Comparison of ENCODE assay signal across 13 cellular contexts in the genomic region with DNA sequence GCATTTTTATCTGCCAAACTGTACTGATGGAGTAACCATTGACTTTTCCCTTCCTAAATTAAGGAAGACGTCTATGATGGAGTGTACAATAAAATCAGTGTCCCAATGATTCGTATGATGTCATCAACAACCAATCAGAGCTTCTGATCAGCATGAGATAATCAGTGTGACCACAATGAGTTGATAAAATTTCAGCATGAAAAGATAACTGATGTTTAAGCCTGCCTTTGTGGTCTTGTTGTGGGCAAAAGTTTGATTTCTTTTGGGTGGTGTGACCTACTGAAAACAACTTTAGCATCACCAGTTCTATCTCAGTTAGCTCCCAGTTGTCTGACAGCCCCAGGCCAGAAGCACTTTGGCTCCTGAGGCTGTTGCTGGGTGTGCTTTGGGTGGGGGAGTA. TPM values are rescaled to one million over a fixed set of nuclear protein-coding genes. Genes with fewer than 3 reads are reported as not detected.
DNase-seq lines count a peak whose midpoint lies in the region; ATAC-seq, FAIRE-seq and TF ChIP-seq lines count a peak whose summit lies in the region.
"Had no signal": no experiment of that assay in that cellular context is flagged by ENCODE, and none has a peak within 500 bp of the region (broad histone marks: within the 10 kb centered on the region; RNA-seq: fewer than 3 reads in every experiment).

No MANE protein-coding gene starts in this region.

- ATAC-seq in HepG2, result no peak
- no peak for ATAC-seq in right lobe of liver
- no peak for ATAC-seq in activated CD8-positive, alpha-beta T cell treated with anti-CD3 and anti-CD28 coated beads for 36 hours
- ATAC-seq in activated CD4-positive, CD25-positive, alpha-beta regulatory T cell treated with anti-CD3 and anti-CD28 coated beads, Interleukin-2, amount 50 U/mL, for 24 hours, result no peak

- TF ChIP-seq POLR2A in HepG2 (IDR thresholded peaks at IDR 0.05; ENCODE audit: insufficient read depth in 1 of 2, low read depth in 2 of 2, low read length in 2 of 2) (no peak), right lobe of liver (IDR thresholded peaks at IDR 0.05) (no peak)

- H3K9me3 ChIP-seq in HepG2 (ENCODE audit: low read length) (no peaks in the 10 kb centered on the region), right lobe of liver (no peaks in the 10 kb centered on the region)

- H3K4me1 ChIP-seq in HepG2 (ENCODE audit: insufficient read depth, low read length) (peaks cover 28% of the 10 kb centered on the region), right lobe of liver (peaks cover 0 to 11% (median 5%) of the 10 kb centered on the region in 4 donors)

- no peak for TF ChIP-seq CTCF in HepG2 (CRISPR knock-in tag; IDR thresholded peaks at IDR 0.05)
- TF ChIP-seq CTCF in right lobe of liver (IDR thresholded peaks at IDR 0.05), result no peak
- TF ChIP-seq CTCF in activated CD8-positive, alpha-beta T cell treated with anti-CD3 and anti-CD28 coated beads for 36 hours (IDR thresholded peaks at IDR 0.05), result no peak

- H2AFZ ChIP-seq in HepG2 (ENCODE audit: low read length), result no peak overlapping the region

- POLR2A ChIA-PET in HepG2 (lab: Yijun Ruan, JAX), result interaction anchor here (2.1 to 5.9 kb wide), 2 partner anchors 9 to 46 kb away, joined by 7 to 201 read pairs; a partner anchor contains a TSS
- POLR2A ChIA-PET in activated CD8-positive, alpha-beta T cell treated with anti-CD3 and anti-CD28 coated beads for 36 hours (lab: Charles Lee), result interaction anchor here (1.0 to 8.9 kb wide), 7 partner anchors 10 to 114 kb away, joined by 3 to 119 read pairs (median 7); a partner anchor contains a TSS

- no peak overlapping the region for H3K9ac ChIP-seq in HepG2 (ENCODE audit: insufficient read depth, low read depth, low read length)

- H3K79me2 ChIP-seq in HepG2 (ENCODE audit: insufficient read depth, low read length), result peaks cover 24% of the 10 kb centered on the region

- no peaks in the 10 kb centered on the region; a peak in 1 of 5 replicates for H3K27me3 ChIP-seq in HepG2 (ENCODE audit: control insufficient read depth in 1 of 2, insufficient read depth in 2 of 2, low read length in 2 of 2)
- no peaks in the 10 kb centered on the region for H3K27me3 ChIP-seq in right lobe of liver
- H3K27me3 ChIP-seq: cardiac muscle cell had no signal

- H4K20me1 ChIP-seq in HepG2 (ENCODE audit: insufficient read depth, low read length), result no peaks in the 10 kb centered on the region

- no peak overlapping the region for H3K4me2 ChIP-seq in HepG2 (ENCODE audit: low read depth, low read length)

- H3K27ac Mint-ChIP-seq in activated CD8-positive, alpha-beta T cell treated with anti-CD3 and anti-CD28 coated beads for 36 hours, result peak overlapping the region; percentile 70
- H3K27ac Mint-ChIP-seq: mesothelial cell of epicardium had no signal

- H3K4me1 Mint-ChIP-seq in activated CD8-positive, alpha-beta T cell treated with anti-CD3 and anti-CD28 coated beads for 36 hours (ENCODE audit: low read depth), result peaks cover 25% of the 10 kb centered on the region

- H3K27ac ChIP-seq in HepG2 (ENCODE audit: extremely low read length, insufficient read depth, low read length), result no peak overlapping the region
- no peak overlapping the region for H3K27ac ChIP-seq in right lobe of liver
- H3K27ac ChIP-seq: cardiac muscle cell had no signal

- no peak overlapping the region for H3K4me3 Mint-ChIP-seq in activated CD8-positive, alpha-beta T cell treated with anti-CD3 and anti-CD28 coated beads for 36 hours

- no peaks in the 10 kb centered on the region for H3K9me3 Mint-ChIP-seq in activated CD8-positive, alpha-beta T cell treated with anti-CD3 and anti-CD28 coated beads for 36 hours
- H3K9me3 Mint-ChIP-seq: mesothelial cell of epicardium had no signal

- no peaks in the 10 kb centered on the region for H3K27me3 Mint-ChIP-seq in activated CD8-positive, alpha-beta T cell treated with anti-CD3 and anti-CD28 coated beads for 36 hours

- in situ Hi-C loops in HepG2 (cut with HindIII; ENCODE audit: extremely low pct_ligation_motif_present, low pct_unique_long_range_greater_than_20kb), result no loop called here

- BruUV-seq in HepG2 (replicated peaks; lab: Mats Ljungman, UMichigan), result no TSS peak

- H3K36me3 Mint-ChIP-seq in activated CD8-positive, alpha-beta T cell treated with anti-CD3 and anti-CD28 coated beads for 36 hours (ENCODE audit: low read depth), result peaks cover 24% of the 10 kb centered on the region

- intact Hi-C loops in HepG2 (cut with micrococcal nuclease; ENCODE audit: unreplicated experiment) (no loop called here), right lobe of liver (cut with DNase I) (no loop called here)
- intact Hi-C loops in activated CD8-positive, alpha-beta T cell treated with anti-CD3 and anti-CD28 coated beads for 36 hours (cut with micrococcal nuclease), result loop anchor here (10.0 kb wide), 1 partner anchor 113 kb away; a partner anchor contains a TSS

- TF ChIP-seq RAD21 in HepG2 (CRISPR knock-in tag; IDR thresholded peaks at IDR 0.05), result no peak

- CTCF ChIA-PET in HepG2 (lab: Yijun Ruan, JAX; ENCODE audit: low intra/inter-chr PET ratio, low total read pairs), result no interaction called here
- CTCF ChIA-PET in activated CD8-positive, alpha-beta T cell treated with anti-CD3 and anti-CD28 coated beads for 36 hours (lab: Charles Lee), result interaction anchor here (1.0 to 9.3 kb wide), 6 partner anchors 12 to 139 kb away, joined by 3 to 74 read pairs (median 6); no protein-coding TSS in a partner anchor

- TF ChIP-seq EP300 in HepG2 (IDR thresholded peaks at IDR 0.05; ENCODE audit: low read depth in 2 of 2, low read length in 2 of 2) (no peak), HepG2 (CRISPR knock-in tag; IDR thresholded peaks at IDR 0.05; ENCODE audit: borderline replicate concordance) (no peak)

- H3K4me3 ChIP-seq in HepG2 (replicated peaks in 1 of 3; ENCODE audit: insufficient read depth in 1 of 3, low read depth in 2 of 3, low read length in 3 of 3), result no peak overlapping the region
- H3K4me3 ChIP-seq in right lobe of liver, result no peak overlapping the region
- H3K4me3 ChIP-seq: cardiac muscle cell had no signal

- no peak for DNase-seq in HepG2 (ENCODE audit: low spot score)
- no peak for DNase-seq in right lobe of liver
- no peak for DNase-seq in activated CD8-positive, alpha-beta T cell treated with anti-CD3 and anti-CD28 coated beads for 36 hours
- DNase-seq in fibroblast of peridontal ligament (ENCODE audit: extremely low read depth), result peak; percentile 16
- DNase-seq in GM19238 (ENCODE audit: insufficient read length, low spot score), result no peak
- DNase-seq in NCI-H1092 (lab: John Stamatoyannopoulos, UW), result no peak
- DNase-seq in NCI-H446 treated with DMSO at 0.1 percent for 48 hours (lab: John Stamatoyannopoulos, UW), result no peak
- DNase-seq: activated CD8-positive, alpha-beta memory T cell treated with anti-CD3 and anti-CD28 coated beads, Interleukin-2, amount 50 U/mL, for 48 hours; NCI-H1417 treated with DMSO at 0.1 percent for 48 hours; NCI-H526 treated with DMSO at 0.1 percent for 48 hours had no signal

- H3K36me3 ChIP-seq in HepG2 (replicated peaks in 1 of 2; ENCODE audit: control insufficient read depth in 1 of 2, insufficient read depth in 2 of 2, low read length in 2 of 2) (peaks cover 43 to 44% of the 10 kb centered on the region in 2 experiments), right lobe of liver (peaks cover 4 to 48% (median 6%) of the 10 kb centered on the region in 4 donors)

- no peak for FAIRE-seq in HepG2 (lab: Jason Lieb, UNC)

- 98% methylated on average over 2 of the region's 2 CpGs for WGBS in HepG2 (ENCODE audit: low lambda C conversion rate)
- 68% methylated on average over 2 of the region's 2 CpGs for WGBS in right lobe of liver (ENCODE audit: insufficient coverage, low coverage, low lambda C conversion rate, missing lambda C conversion rate)

RNA-seq across cellular contexts. Expression of a gene that starts 3.3 kb away (rescaled TPM):
- 18.5 and 20.9 TPM in 2 replicates for total RNA-seq in HepG2 (2016; rRNA removed; fragmentation: Illumina TruSeq; extraction: Trizol)
- total RNA-seq in HepG2 (2016; cell fraction: cytosol; rRNA removed; fragmentation: Illumina TruSeq; extraction: Trizol; ENCODE audit: low read depth), result 30.2 and 42.6 TPM in 2 replicates
- 17.6 and 21.4 TPM in 2 replicates for total RNA-seq in HepG2 (2016; cell fraction: insoluble cytoplasmic fraction; rRNA removed; fragmentation: Illumina TruSeq; extraction: Trizol)
- 35.4 and 44.6 TPM in 2 replicates for total RNA-seq in HepG2 (2016; cell fraction: membrane; rRNA removed; fragmentation: Illumina TruSeq; extraction: Trizol)
- total RNA-seq in HepG2 (2016; cell fraction: nucleus; rRNA removed; fragmentation: Illumina TruSeq; extraction: Trizol), result 19.3 and 21.9 TPM in 2 replicates
- 21.6 and 24.4 TPM in 2 replicates for polyA plus RNA-seq in HepG2 (2011; rRNA removed)
- 19.5 and 26.1 TPM in 2 replicates for polyA plus RNA-seq in HepG2 (2011; cell fraction: cytosol; rRNA removed)
- polyA plus RNA-seq in HepG2 (2011; cell fraction: nucleus; rRNA removed), result 38.0 and 44.1 TPM in 2 replicates
- 22.9 and 30.3 TPM in 2 replicates for polyA plus RNA-seq in HepG2 (2012)
- 41.4 and 54.3 TPM in 2 replicates for polyA plus RNA-seq in HepG2 (2016; cell fraction: cytosol; fragmentation: Illumina TruSeq; extraction: Trizol; ENCODE audit: low read depth)
- polyA plus RNA-seq in HepG2 (2016; cell fraction: insoluble cytoplasmic fraction; fragmentation: Illumina TruSeq; extraction: Trizol; ENCODE audit: low read depth), result 27.4 and 35.6 TPM in 2 replicates
- polyA plus RNA-seq in HepG2 (2016; cell fraction: membrane; fragmentation: Illumina TruSeq; extraction: Trizol; ENCODE audit: low read depth), result 51.1 and 55.4 TPM in 2 replicates
- polyA plus RNA-seq in HepG2 (2016; cell fraction: nucleus; fragmentation: Illumina TruSeq; extraction: Trizol; ENCODE audit: insufficient read depth, low read depth), result 35.5 and 37.2 TPM in 2 replicates
- 40.1 and 74.5 TPM in 2 replicates for polyA minus RNA-seq in HepG2 (2011; rRNA and poly(A)+ RNA removed; ENCODE audit: low replicate concordance)
- 19.4 and 24.4 TPM in 2 replicates for polyA minus RNA-seq in HepG2 (2011; cell fraction: cytosol; rRNA and poly(A)+ RNA removed)
- 55.2 and 63.6 TPM in 2 replicates for polyA minus RNA-seq in HepG2 (2011; cell fraction: nucleus; rRNA and poly(A)+ RNA removed)
- 10 to 100 TPM in 2 of 6 experiments, 1 to 10 TPM in 4; 7.8 to 12.1 (median 9.5) TPM for total RNA-seq in right lobe of liver
- total RNA-seq in activated CD8-positive, alpha-beta T cell treated with anti-CD3 and anti-CD28 coated beads for 36 hours, result 10 to 100 TPM; 27.8 to 29.5 TPM

RNA-seq across cellular contexts. Expression of a gene that starts 25.8 kb away (rescaled TPM):
- total RNA-seq in HepG2 (2016; rRNA removed; fragmentation: Illumina TruSeq; extraction: Trizol), result 7.0 and 16.9 TPM in 2 replicates
- 3.6 and 5.4 TPM in 2 replicates for total RNA-seq in HepG2 (2016; cell fraction: cytosol; rRNA removed; fragmentation: Illumina TruSeq; extraction: Trizol; ENCODE audit: low read depth)
- 5.7 and 18.2 TPM in 2 replicates for total RNA-seq in HepG2 (2016; cell fraction: insoluble cytoplasmic fraction; rRNA removed; fragmentation: Illumina TruSeq; extraction: Trizol)
- total RNA-seq in HepG2 (2016; cell fraction: membrane; rRNA removed; fragmentation: Illumina TruSeq; extraction: Trizol), result 6.1 and 6.9 TPM in 2 replicates
- total RNA-seq in HepG2 (2016; cell fraction: nucleus; rRNA removed; fragmentation: Illumina TruSeq; extraction: Trizol), result 18.3 and 22.2 TPM in 2 replicates
- 28.6 and 30.7 TPM in 2 replicates for polyA plus RNA-seq in HepG2 (2011; rRNA removed)
- 26.4 and 36.2 TPM in 2 replicates for polyA plus RNA-seq in HepG2 (2011; cell fraction: cytosol; rRNA removed)
- polyA plus RNA-seq in HepG2 (2011; cell fraction: nucleus; rRNA removed), result 25.4 and 33.0 TPM in 2 replicates
- polyA plus RNA-seq in HepG2 (2012), result 13.5 and 20.7 TPM in 2 replicates
- 6.3 and 6.9 TPM in 2 replicates for polyA plus RNA-seq in HepG2 (2016; cell fraction: cytosol; fragmentation: Illumina TruSeq; extraction: Trizol; ENCODE audit: low read depth)
- polyA plus RNA-seq in HepG2 (2016; cell fraction: insoluble cytoplasmic fraction; fragmentation: Illumina TruSeq; extraction: Trizol; ENCODE audit: low read depth), result 7.2 and 10.5 TPM in 2 replicates
- polyA plus RNA-seq in HepG2 (2016; cell fraction: membrane; fragmentation: Illumina TruSeq; extraction: Trizol; ENCODE audit: low read depth), result 7.7 and 8.9 TPM in 2 replicates
- polyA plus RNA-seq in HepG2 (2016; cell fraction: nucleus; fragmentation: Illumina TruSeq; extraction: Trizol; ENCODE audit: insufficient read depth, low read depth), result 31.7 and 37.7 TPM in 2 replicates
- 3.3 and 51.4 TPM in 2 replicates for polyA minus RNA-seq in HepG2 (2011; rRNA and poly(A)+ RNA removed; ENCODE audit: low replicate concordance)
- polyA minus RNA-seq in HepG2 (2011; cell fraction: cytosol; rRNA and poly(A)+ RNA removed), result 17.1 and 20.1 TPM in 2 replicates
- polyA minus RNA-seq in HepG2 (2011; cell fraction: nucleus; rRNA and poly(A)+ RNA removed), result 8.1 and 10.7 TPM in 2 replicates
- 10 to 100 TPM in 5 of 6 experiments, 1 to 10 TPM in 1; 9.6 to 70.2 (median 35.6) TPM for total RNA-seq in right lobe of liver
- 1 to 10 TPM; 7.4 to 8.6 TPM for total RNA-seq in activated CD8-positive, alpha-beta T cell treated with anti-CD3 and anti-CD28 coated beads for 36 hours

RNA-seq across cellular contexts. Expression of a gene that starts 34.2 kb away (rescaled TPM):
- total RNA-seq in HepG2 (2016; rRNA removed; fragmentation: Illumina TruSeq; extraction: Trizol) (6.0 and 13.7 TPM in 2 replicates), right lobe of liver (1 to 10 TPM; 6.5 to 9.3 (median 7.8) TPM)
- total RNA-seq in HepG2 (2016; cell fraction: cytosol; rRNA removed; fragmentation: Illumina TruSeq; extraction: Trizol; ENCODE audit: low read depth), result 4.5 and 4.7 TPM in 2 replicates
- 5.0 and 12.7 TPM in 2 replicates for total RNA-seq in HepG2 (2016; cell fraction: insoluble cytoplasmic fraction; rRNA removed; fragmentation: Illumina TruSeq; extraction: Trizol)
- total RNA-seq in HepG2 (2016; cell fraction: membrane; rRNA removed; fragmentation: Illumina TruSeq; extraction: Trizol), result 6.7 and 7.0 TPM in 2 replicates
- total RNA-seq in HepG2 (2016; cell fraction: nucleus; rRNA removed; fragmentation: Illumina TruSeq; extraction: Trizol), result 18.8 and 22.0 TPM in 2 replicates
- 9.7 and 12.3 TPM in 2 replicates for polyA plus RNA-seq in HepG2 (2011; rRNA removed)
- polyA plus RNA-seq in HepG2 (2011; cell fraction: cytosol; rRNA removed), result 3.3 and 4.6 TPM in 2 replicates
- 62.4 and 81.3 TPM in 2 replicates for polyA plus RNA-seq in HepG2 (2011; cell fraction: nucleus; rRNA removed)
- 5.7 and 8.0 TPM in 2 replicates for polyA plus RNA-seq in HepG2 (2012)
- 1.5 TPM in 2 replicates for polyA plus RNA-seq in HepG2 (2016; cell fraction: cytosol; fragmentation: Illumina TruSeq; extraction: Trizol; ENCODE audit: low read depth)
- 5.1 and 7.0 TPM in 2 replicates for polyA plus RNA-seq in HepG2 (2016; cell fraction: insoluble cytoplasmic fraction; fragmentation: Illumina TruSeq; extraction: Trizol; ENCODE audit: low read depth)
- polyA plus RNA-seq in HepG2 (2016; cell fraction: membrane; fragmentation: Illumina TruSeq; extraction: Trizol; ENCODE audit: low read depth), result 2.9 and 3.1 TPM in 2 replicates
- 40.5 and 45.7 TPM in 2 replicates for polyA plus RNA-seq in HepG2 (2016; cell fraction: nucleus; fragmentation: Illumina TruSeq; extraction: Trizol; ENCODE audit: insufficient read depth, low read depth)
- 32.3 and 35.8 TPM in 2 replicates for polyA minus RNA-seq in HepG2 (2011; rRNA and poly(A)+ RNA removed; ENCODE audit: low replicate concordance)
- polyA minus RNA-seq in HepG2 (2011; cell fraction: cytosol; rRNA and poly(A)+ RNA removed), result 3.4 and 4.0 TPM in 2 replicates
- polyA minus RNA-seq in HepG2 (2011; cell fraction: nucleus; rRNA and poly(A)+ RNA removed), result 42.4 and 45.0 TPM in 2 replicates
- total RNA-seq in activated CD8-positive, alpha-beta T cell treated with anti-CD3 and anti-CD28 coated beads for 36 hours, result 10 to 100 TPM; 27.0 to 28.8 TPM

RNA-seq across cellular contexts. Expression of a gene that starts 46.6 kb away (rescaled TPM):
- total RNA-seq in HepG2 (2016; rRNA removed; fragmentation: Illumina TruSeq; extraction: Trizol) (63.8 and 202 TPM in 2 replicates), right lobe of liver (100 to 1,000 TPM in 3 of 6 experiments, 10 to 100 TPM in 3; 54.4 to 194 (median 134) TPM)
- 83.9 and 87.3 TPM in 2 replicates for total RNA-seq in HepG2 (2016; cell fraction: cytosol; rRNA removed; fragmentation: Illumina TruSeq; extraction: Trizol; ENCODE audit: low read depth)
- total RNA-seq in HepG2 (2016; cell fraction: insoluble cytoplasmic fraction; rRNA removed; fragmentation: Illumina TruSeq; extraction: Trizol), result 57.2 and 212 TPM in 2 replicates
- 50.4 and 53.1 TPM in 2 replicates for total RNA-seq in HepG2 (2016; cell fraction: membrane; rRNA removed; fragmentation: Illumina TruSeq; extraction: Trizol)
- total RNA-seq in HepG2 (2016; cell fraction: nucleus; rRNA removed; fragmentation: Illumina TruSeq; extraction: Trizol), result 213 and 263 TPM in 2 replicates
- polyA plus RNA-seq in HepG2 (2011; rRNA removed), result 222 and 231 TPM in 2 replicates
- 240 and 265 TPM in 2 replicates for polyA plus RNA-seq in HepG2 (2011; cell fraction: cytosol; rRNA removed)
- 851 and 910 TPM in 2 replicates for polyA plus RNA-seq in HepG2 (2011; cell fraction: nucleus; rRNA removed)
- polyA plus RNA-seq in HepG2 (2012), result 102 and 105 TPM in 2 replicates
- polyA plus RNA-seq in HepG2 (2016; cell fraction: cytosol; fragmentation: Illumina TruSeq; extraction: Trizol; ENCODE audit: low read depth), result 37.4 and 39.2 TPM in 2 replicates
- polyA plus RNA-seq in HepG2 (2016; cell fraction: insoluble cytoplasmic fraction; fragmentation: Illumina TruSeq; extraction: Trizol; ENCODE audit: low read depth), result 82.4 and 101 TPM in 2 replicates
- 45.6 and 51.6 TPM in 2 replicates for polyA plus RNA-seq in HepG2 (2016; cell fraction: membrane; fragmentation: Illumina TruSeq; extraction: Trizol; ENCODE audit: low read depth)
- polyA plus RNA-seq in HepG2 (2016; cell fraction: nucleus; fragmentation: Illumina TruSeq; extraction: Trizol; ENCODE audit: insufficient read depth, low read depth), result 573 and 587 TPM in 2 replicates
- polyA minus RNA-seq in HepG2 (2011; rRNA and poly(A)+ RNA removed; ENCODE audit: low replicate concordance), result 289 and 410 TPM in 2 replicates
- polyA minus RNA-seq in HepG2 (2011; cell fraction: cytosol; rRNA and poly(A)+ RNA removed), result 109 and 118 TPM in 2 replicates
- 292 and 323 TPM in 2 replicates for polyA minus RNA-seq in HepG2 (2011; cell fraction: nucleus; rRNA and poly(A)+ RNA removed)
- 10 to 100 TPM; 34.5 to 40.2 TPM for total RNA-seq in activated CD8-positive, alpha-beta T cell treated with anti-CD3 and anti-CD28 coated beads for 36 hours

RNA-seq across cellular contexts. Expression of a gene that starts 46.8 kb away (rescaled TPM):
- 4.1 and 9.7 TPM in 2 replicates for total RNA-seq in HepG2 (2016; rRNA removed; fragmentation: Illumina TruSeq; extraction: Trizol)
- 6.7 and 8.8 TPM in 2 replicates for total RNA-seq in HepG2 (2016; cell fraction: cytosol; rRNA removed; fragmentation: Illumina TruSeq; extraction: Trizol; ENCODE audit: low read depth)
- total RNA-seq in HepG2 (2016; cell fraction: insoluble cytoplasmic fraction; rRNA removed; fragmentation: Illumina TruSeq; extraction: Trizol), result 6.0 and 9.5 TPM in 2 replicates
- total RNA-seq in HepG2 (2016; cell fraction: membrane; rRNA removed; fragmentation: Illumina TruSeq; extraction: Trizol), result 7.3 and 9.1 TPM in 2 replicates
- 14.4 and 18.5 TPM in 2 replicates for total RNA-seq in HepG2 (2016; cell fraction: nucleus; rRNA removed; fragmentation: Illumina TruSeq; extraction: Trizol)
- polyA plus RNA-seq in HepG2 (2011; rRNA removed), result 7.2 and 12.2 TPM in 2 replicates
- polyA plus RNA-seq in HepG2 (2011; cell fraction: cytosol; rRNA removed), result 3.7 and 6.3 TPM in 2 replicates
- polyA plus RNA-seq in HepG2 (2011; cell fraction: nucleus; rRNA removed), result 57.9 and 58.9 TPM in 2 replicates
- 4.2 and 4.6 TPM in 2 replicates for polyA plus RNA-seq in HepG2 (2012)
- polyA plus RNA-seq in HepG2 (2016; cell fraction: cytosol; fragmentation: Illumina TruSeq; extraction: Trizol; ENCODE audit: low read depth), result 4.1 and 4.3 TPM in 2 replicates
- 4.2 and 4.9 TPM in 2 replicates for polyA plus RNA-seq in HepG2 (2016; cell fraction: insoluble cytoplasmic fraction; fragmentation: Illumina TruSeq; extraction: Trizol; ENCODE audit: low read depth)
- 3.9 and 4.0 TPM in 2 replicates for polyA plus RNA-seq in HepG2 (2016; cell fraction: membrane; fragmentation: Illumina TruSeq; extraction: Trizol; ENCODE audit: low read depth)
- polyA plus RNA-seq in HepG2 (2016; cell fraction: nucleus; fragmentation: Illumina TruSeq; extraction: Trizol; ENCODE audit: insufficient read depth, low read depth), result 18.5 and 19.4 TPM in 2 replicates
- polyA minus RNA-seq in HepG2 (2011; rRNA and poly(A)+ RNA removed; ENCODE audit: low replicate concordance), result 1.3 and 16.0 TPM in 2 replicates
- polyA minus RNA-seq in HepG2 (2011; cell fraction: cytosol; rRNA and poly(A)+ RNA removed), result 1.9 and 2.1 TPM in 2 replicates
- 24.2 and 27.4 TPM in 2 replicates for polyA minus RNA-seq in HepG2 (2011; cell fraction: nucleus; rRNA and poly(A)+ RNA removed)
- 1 to 10 TPM; 3.6 to 8.8 (median 5.4) TPM for total RNA-seq in right lobe of liver
- total RNA-seq in activated CD8-positive, alpha-beta T cell treated with anti-CD3 and anti-CD28 coated beads for 36 hours, result 1 to 10 TPM; 2.4 to 2.9 TPM
